35 cellular contexts compared by ENCODE assay signal in the genomic region with DNA sequence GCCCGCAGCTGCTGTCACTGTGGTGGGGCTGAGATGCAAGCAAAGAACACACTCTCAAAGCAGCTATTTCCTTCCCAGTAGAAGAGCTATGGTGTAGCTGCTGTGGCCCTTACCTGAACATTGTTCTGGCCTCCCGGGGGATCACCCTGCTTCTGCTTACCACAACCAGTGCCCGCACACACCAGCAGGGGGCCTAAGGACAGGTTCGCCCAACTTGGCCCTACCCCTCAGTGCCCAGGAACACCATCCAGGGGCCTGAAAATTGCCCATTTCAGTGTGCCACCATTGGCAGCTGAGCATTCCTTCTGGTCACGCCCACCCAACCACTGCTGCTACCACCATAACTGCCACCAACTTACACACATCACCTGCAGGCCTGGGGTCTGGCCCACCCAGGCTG.
A peak's percentile ranks its signal among the peaks of the same experiment; 100 is the strongest.
DNase-seq lines count a peak whose midpoint lies in the region; ATAC-seq and TF ChIP-seq lines count a peak whose summit lies in the region.
"Had no signal": no experiment of that assay in that cellular context is flagged by ENCODE, and none has a peak within 500 bp of the region (broad histone marks: within the 10 kb centered on the region; RNA-seq: fewer than 3 reads in every experiment).

No MANE protein-coding gene starts in this region.

- peaks cover 12 to 24% (median 20%) of the 10 kb centered on the region in 7 donors for H3K9me3 Mint-ChIP-seq in CD14-positive monocyte

- CTCF ChIA-PET in SK-N-SH (lab: Yijun Ruan, JAX) (no interaction called here), HCT116 (lab: Charles Lee) (no interaction called here)

- H2AFZ ChIP-seq in SK-N-SH (ENCODE audit: low read depth) (no peak overlapping the region), HCT116 (ENCODE audit: low read depth, low read length, poor library complexity, severe bottlenecking) (no peak overlapping the region)

- no peaks in the 10 kb centered on the region for H3K27me3 Mint-ChIP-seq in CD14-positive monocyte (ENCODE audit: low read depth in 3 of 3)
- H3K27me3 Mint-ChIP-seq: activated CD4-positive, alpha-beta memory T cell treated with anti-CD3 and anti-CD28 coated beads for 36 hours; dendritic cell treated with granulocyte-macrophage colony-stimulating factor and Interleukin-4, amounts not matched to agents 40 ng/mL and 50 ng/mL, for 4 days; naive thymus-derived CD8-positive, alpha-beta T cell; progenitor cell of endocrine pancreas; T-cell had no signal

- no peaks in the 10 kb centered on the region for H3K4me1 ChIP-seq in SK-N-SH (ENCODE audit: control insufficient read depth in 1 of 2, insufficient read depth in 2 of 2, low read depth in 1 of 2, low read length in 1 of 2)
- no peaks in the 10 kb centered on the region for H3K4me1 ChIP-seq in HCT116 (ENCODE audit: control insufficient read depth in 1 of 2, insufficient read depth in 2 of 2, low read length in 2 of 2)
- H3K4me1 ChIP-seq: esophagus muscularis mucosa, lower lobe of right lung, sigmoid colon, SJSA1 had no signal

- DNase-seq in SK-N-SH (no peak), HCT116 (ENCODE audit: low read depth, low spot score) (no peak), brain microvascular endothelial cell (no peak), retinal pigment epithelial cell (ENCODE audit: low read depth) (no peak), foreskin melanocyte (no peak), CD14-positive monocyte (ENCODE audit: low spot score) (no peak), NCI-H146 (lab: John Stamatoyannopoulos, UW) (no peak)
- DNase-seq: 8988T; activated CD4-positive, alpha-beta memory T cell treated with anti-CD3 and anti-CD28 coated beads for 36 hours; activated CD4-positive, CD25-positive, alpha-beta regulatory T cell; activated CD8-positive, alpha-beta memory T cell treated with anti-CD3 and anti-CD28 coated beads, Interleukin-2, amount 50 U/mL, for 48 hours; activated naive CD4-positive, alpha-beta T cell treated with anti-CD3 and anti-CD28 coated beads for 36 hours; CD4-positive, CD25-positive, alpha-beta regulatory T cell; DMS79 treated with DMSO at 0.1 percent for 48 hours; foreskin fibroblast; Karpas-422; lower lobe of right lung; midbrain; MV-4-11; naive thymus-derived CD8-positive, alpha-beta T cell; NCI-H446 treated with DMSO at 0.1 percent for 48 hours; NCI-H774; nucleus accumbens; sigmoid colon; stimulated activated CD4-positive, alpha-beta T cell treated with anti-CD3 and anti-CD28 coated beads, Interleukin-4, amount 100 ng/mL, for 1 hour; T-cell had no signal

- WGBS in SK-N-SH (ENCODE audit: low lambda C conversion rate), result 13% methylated on average over 2 of the region's 5 CpGs

- TF ChIP-seq CTCF in SK-N-SH (IDR thresholded peaks at IDR 0.05) (peak; percentile 18; the same call in 1 of the 2 replicates), HCT116 (IDR thresholded peaks at IDR 0.05 in 2 of 3, conservative IDR thresholded peaks at IDR 0.05 in 1 of 3; ENCODE audit: borderline replicate concordance in 1 of 3, insufficient read depth in 1 of 3, low read depth in 2 of 3, low read length in 2 of 3) (peak in 2 of 3 experiments; percentile 30 to 33; a peak in 4 of 6 replicates), brain microvascular endothelial cell (IDR thresholded peaks at IDR 0.05; ENCODE audit: low read depth, low read length, missing control alignments) (peak; percentile 23), retinal pigment epithelial cell (conservative IDR thresholded peaks at IDR 0.05; ENCODE audit: low read depth, low read length) (peak; percentile 2), CD14-positive monocyte (IDR thresholded peaks at IDR 0.05) (no peak)

- TF ChIP-seq RAD21 in SK-N-SH (IDR thresholded peaks at IDR 0.05; ENCODE audit: low read length), result no peak
- no peak for TF ChIP-seq RAD21 in HCT116 (IDR thresholded peaks at IDR 0.05; ENCODE audit: low read depth)

- H3F3A ChIP-seq in SK-N-SH (replicated peaks; ENCODE audit: insufficient read depth), result no peaks in the 10 kb centered on the region

- RAD21 ChIA-PET in HCT116 (lab: Charles Lee; ENCODE audit: low non-redundant PET in 1 of 2, low total read pairs in 2 of 2, uncharacterized antibody in 2 of 2, unreplicated experiment in 2 of 2), result no interaction called here

- H3K27ac Mint-ChIP-seq in CD14-positive monocyte, result no peak overlapping the region
- H3K27ac Mint-ChIP-seq: activated CD4-positive, alpha-beta memory T cell treated with anti-CD3 and anti-CD28 coated beads for 36 hours; activated naive CD4-positive, alpha-beta T cell treated with anti-CD3 and anti-CD28 coated beads for 36 hours; activated T-helper 1 cell treated with anti-CD3 and anti-CD28 coated beads, Interleukin-12 subunit alpha, Interleukin-12 subunit beta, Interleukin-2, Interleukin-4 antibody, amounts not matched to agents 30 ng/mL and 10 ng/mL and 1 ng/mL, durations not matched to agents 14 hours and 24 hours and 36 hours; CD4-positive, CD25-positive, alpha-beta regulatory T cell; dendritic cell treated with granulocyte-macrophage colony-stimulating factor and Interleukin-4, amounts not matched to agents 40 ng/mL and 50 ng/mL, for 4 days; naive thymus-derived CD8-positive, alpha-beta T cell; progenitor cell of endocrine pancreas; T-cell had no signal

- in situ Hi-C loops in brain microvascular endothelial cell (cut with HindIII; ENCODE audit: low pct_ligation_motif_present, low sequenced_read_pairs), result no loop called here

- H3K36me3 ChIP-seq in SK-N-SH (replicated peaks in 1 of 2; ENCODE audit: control insufficient read depth in 1 of 2, insufficient read depth in 2 of 2, low read length in 1 of 2) (no peaks in the 10 kb centered on the region), HCT116 (ENCODE audit: control insufficient read depth in 1 of 2, insufficient read depth in 2 of 2, low read length in 2 of 2) (no peaks in the 10 kb centered on the region), brain microvascular endothelial cell (replicated peaks) (no peaks in the 10 kb centered on the region)
- H3K36me3 ChIP-seq: esophagus muscularis mucosa, lower lobe of right lung, sigmoid colon, SJSA1 had no signal

- no peak for ATAC-seq in SK-N-SH treated with all-trans-retinoic acid at 6 μM for 48 hours
- peak; percentile 69 for ATAC-seq in HCT116
- ATAC-seq: HepG2; lower lobe of right lung; naive thymus-derived CD8-positive, alpha-beta T cell; T-cell had no signal

- H3K79me2 ChIP-seq in SK-N-SH (ENCODE audit: insufficient read depth), result no peaks in the 10 kb centered on the region
- no peaks in the 10 kb centered on the region for H3K79me2 ChIP-seq in HCT116 (ENCODE audit: insufficient read depth, low read length)

- H3K4me3 ChIP-seq in SK-N-SH (ENCODE audit: low read depth in 2 of 2, low read length in 1 of 2) (no peak overlapping the region), HCT116 (replicated peaks in 1 of 2; ENCODE audit: low read depth in 1 of 2, low read length in 2 of 2) (no peak overlapping the region), brain microvascular endothelial cell (ENCODE audit: low read depth, low read length) (no peak overlapping the region), retinal pigment epithelial cell (ENCODE audit: low read length) (no peak overlapping the region)
- H3K4me3 ChIP-seq: esophagus muscularis mucosa, lower lobe of right lung, sigmoid colon, SJSA1, tibial nerve had no signal

- no peak for TF ChIP-seq POLR2A in HCT116 (IDR thresholded peaks at IDR 0.05; ENCODE audit: borderline replicate concordance, extremely low read depth, insufficient read depth, insufficient read length)

- H3K4me2 ChIP-seq in SK-N-SH, result no peak overlapping the region
- no peak overlapping the region for H3K4me2 ChIP-seq in HCT116 (ENCODE audit: low read length)

- POLR2A ChIA-PET in SK-N-SH (lab: Yijun Ruan, JAX), result no interaction called here
- POLR2A ChIA-PET in HCT116 (lab: Charles Lee), result no interaction called here

- no peak overlapping the region for H3K4me3 Mint-ChIP-seq in CD14-positive monocyte
- H3K4me3 Mint-ChIP-seq: activated CD4-positive, alpha-beta memory T cell treated with anti-CD3 and anti-CD28 coated beads for 36 hours; activated naive CD4-positive, alpha-beta T cell treated with anti-CD3 and anti-CD28 coated beads for 36 hours; activated T-helper 1 cell treated with anti-CD3 and anti-CD28 coated beads, Interleukin-12 subunit alpha, Interleukin-12 subunit beta, Interleukin-2, Interleukin-4 antibody, amounts not matched to agents 30 ng/mL and 10 ng/mL and 1 ng/mL, durations not matched to agents 14 hours and 24 hours and 36 hours; CD4-positive, CD25-positive, alpha-beta regulatory T cell; dendritic cell treated with granulocyte-macrophage colony-stimulating factor and Interleukin-4, amounts not matched to agents 40 ng/mL and 50 ng/mL, for 4 days; naive thymus-derived CD8-positive, alpha-beta T cell; T-cell had no signal

- H3K9ac ChIP-seq in SK-N-SH (no peak overlapping the region), HCT116 (ENCODE audit: low read length) (no peak overlapping the region)

- no peaks in the 10 kb centered on the region for H3K27me3 ChIP-seq in SK-N-SH (ENCODE audit: insufficient read depth)
- no peaks in the 10 kb centered on the region for H3K27me3 ChIP-seq in HCT116 (ENCODE audit: insufficient read depth, low read length)
- H3K27me3 ChIP-seq in brain microvascular endothelial cell (replicated peaks), result no peaks in the 10 kb centered on the region
- H3K27me3 ChIP-seq: esophagus muscularis mucosa, sigmoid colon, SJSA1, tibial nerve had no signal

- intact Hi-C loops in HCT116 (cut with micrococcal nuclease), result no loop called here
- intact Hi-C loops in CD14-positive monocyte (cut with micrococcal nuclease), result no loop called here

- H3K4me1 Mint-ChIP-seq in CD14-positive monocyte, result no peaks in the 10 kb centered on the region
- H3K4me1 Mint-ChIP-seq: CD4-positive, CD25-positive, alpha-beta regulatory T cell; T-cell had no signal

- BruUV-seq in HCT116 (replicated peaks; lab: Mats Ljungman, UMichigan), result no TSS peak

- H3K36me3 Mint-ChIP-seq in CD14-positive monocyte, result no peaks in the 10 kb centered on the region
- H3K36me3 Mint-ChIP-seq: CD4-positive, CD25-positive, alpha-beta regulatory T cell; T-cell had no signal

- no peak for TF ChIP-seq EP300 in SK-N-SH (IDR thresholded peaks at IDR 0.05; ENCODE audit: borderline replicate concordance in 1 of 2, low read depth in 1 of 2, low read length in 1 of 2)

- H3K9me2 ChIP-seq in SK-N-SH, result no peaks in the 10 kb centered on the region
- no peaks in the 10 kb centered on the region for H3K9me2 ChIP-seq in HCT116 (ENCODE audit: insufficient read depth)

- H3K27ac ChIP-seq in SK-N-SH (ENCODE audit: low read depth in 2 of 2, low read length in 1 of 2) (no peak overlapping the region), HCT116 (ENCODE audit: low read depth, low read length) (no peak overlapping the region), brain microvascular endothelial cell (no peak overlapping the region)
- H3K27ac ChIP-seq: esophagus muscularis mucosa, lower lobe of right lung, RWPE1, sigmoid colon, SJSA1, tibial nerve had no signal

- H3K9me3 ChIP-seq in SK-N-SH, result no peaks in the 10 kb centered on the region
- H3K9me3 ChIP-seq in HCT116 (ENCODE audit: control insufficient read depth in 1 of 2, insufficient read depth in 1 of 2, low read depth in 1 of 2, low read length in 2 of 2), result no peaks in the 10 kb centered on the region
- H3K9me3 ChIP-seq: SJSA1 had no signal

- no peaks in the 10 kb centered on the region for H4K20me1 ChIP-seq in SK-N-SH (ENCODE audit: insufficient read depth)
- H4K20me1 ChIP-seq in HCT116 (ENCODE audit: insufficient read depth), result no peaks in the 10 kb centered on the region

TF ChIP-seq in HCT116, 20 proteins besides CTCF, POLR2A, EP300 and RAD21 (continues in another document):
- TF ChIP-seq CBX3 (IDR thresholded peaks at IDR 0.05; ENCODE audit: low read depth) (no peak), ELF1 (IDR thresholded peaks at IDR 0.05; ENCODE audit: borderline replicate concordance, low read depth) (no peak)
